8 cellular contexts compared by ENCODE assay signal in genomic region chr3:9352917-9353823, GRCh38. TPM values are rescaled to one million over a fixed set of nuclear protein-coding genes. Genes with fewer than 3 reads are reported as not detected.
DNase-seq lines count a peak whose midpoint lies in the region; ATAC-seq and TF ChIP-seq lines count a peak whose summit lies in the region.

No MANE protein-coding gene starts in this region.

- 0 out of 2 replicates have a peak, but pooled peaks cover 3% of the 10 kb centered on the region for H3K36me3 ChIP-seq in HUES48 (ENCODE audit: control insufficient read depth, insufficient read depth, low read length)
- H3K36me3 ChIP-seq in upper lobe of right lung: no peaks in the 10 kb centered on the region

- no peak overlapping the region for H3K4me3 ChIP-seq in HUES48 (ENCODE audit: low read depth, low read length)
- no peak overlapping the region for H3K4me3 ChIP-seq in upper lobe of right lung

- H3K27me3 ChIP-seq in HUES48 (ENCODE audit: control insufficient read depth, insufficient read depth, low read length) (no peaks in the 10 kb centered on the region), upper lobe of right lung (no peaks in the 10 kb centered on the region)

- peaks cover 30% of the 10 kb centered on the region for H3K4me1 ChIP-seq in HUES48 (ENCODE audit: control insufficient read depth, insufficient read depth, low read length)
- peaks cover 3% of the 10 kb centered on the region for H3K4me1 ChIP-seq in upper lobe of right lung

- no peak overlapping the region for H3K9ac ChIP-seq in HUES48 (ENCODE audit: low read depth, low read length)

- intact Hi-C loops in upper lobe of right lung (cut with DNase I): no loop called here

- ATAC-seq in omental fat pad (ENCODE audit: low FRiP score) (peak; percentile 75), upper lobe of right lung (peak; percentile 93)

- TF ChIP-seq CTCF in omental fat pad (IDR thresholded peaks at IDR 0.05) (no peak), upper lobe of right lung (IDR thresholded peaks at IDR 0.05) (peak; percentile 89)

- no peaks in the 10 kb centered on the region for H3K9me3 ChIP-seq in HUES48 (ENCODE audit: control insufficient read depth, insufficient read depth, low read length)
- no peaks in the 10 kb centered on the region for H3K9me3 ChIP-seq in upper lobe of right lung

- peak overlapping the region; percentile 66 for H3K27ac ChIP-seq in HUES48 (ENCODE audit: low read depth, low read length)
- no peak overlapping the region for H3K27ac ChIP-seq in upper lobe of right lung

- peak; percentile 32 for DNase-seq in NCI-H2171 treated with DMSO at 0.1 percent for 48 hours (lab: John Stamatoyannopoulos, UW)
- DNase-seq in NCI-H2171 (lab: John Stamatoyannopoulos, UW): no peak
- DNase-seq in RPMI8226: peak; percentile 35
- DNase-seq in activated gamma-delta T cell treated with anti-CD3 and anti-CD28 coated beads, Interleukin-2, amount 50 U/mL, for 16 hours (ENCODE audit: low read depth): peak; percentile 19
- peak; percentile 58 for DNase-seq in germinal center (ENCODE audit: low spot score)
- DNase-seq in omental fat pad (ENCODE audit: low spot score): no peak
- peak; percentile 69 for DNase-seq in upper lobe of right lung

RNA-seq across cellular contexts. Expression of gene THUMPD3, which starts 9.7 kb away (rescaled TPM):
- total RNA-seq in omental fat pad (10 to 100 TPM; 17.2 to 30.0 (median 20.2) TPM), upper lobe of right lung (34.8 TPM)

RNA-seq across cellular contexts. Expression of gene SETD5, which starts 44.2 kb away (rescaled TPM):
- total RNA-seq in omental fat pad (100 to 1,000 TPM in 2 of 4 donors, 10 to 100 TPM in 2; 86.4 to 120 (median 99.3) TPM), upper lobe of right lung (124 TPM)

Comparison
In these comparisons a context has a peak if more than half of its experiments do, and no peak if none do; other contexts are left out.
1. DNase-seq: peak in NCI-H2171 treated with DMSO at 0.1 percent for 48 hours (single experiment), RPMI8226 (single experiment), activated gamma-delta T cell treated with anti-CD3 and anti-CD28 coated beads, Interleukin-2, amount 50 U/mL, for 16 hours (single experiment), germinal center (single experiment) and upper lobe of right lung (single experiment); none in NCI-H2171 (single experiment) and omental fat pad (single experiment).